In genomic region chr2:9002313-9002636, GRCh38 we compare ENCODE assay signal across 9 cellular contexts. TPM values are rescaled to one million over a fixed set of nuclear protein-coding genes. Genes with fewer than 3 reads are reported as not detected.
DNase-seq lines count a peak whose midpoint lies in the region; ATAC-seq and TF ChIP-seq lines count a peak whose summit lies in the region.
"Had no signal": no experiment of that assay in that cellular context is flagged by ENCODE, and none has a peak within 500 bp of the region (broad histone marks: within the 10 kb centered on the region; RNA-seq: fewer than 3 reads in every experiment).

No MANE protein-coding gene starts in this region.

- no peaks in the 10 kb centered on the region for H3K9me3 ChIP-seq in heart left ventricle
- no peaks in the 10 kb centered on the region for H3K9me3 ChIP-seq in breast epithelium
- H3K9me3 ChIP-seq in mesenchymal stem cell (ENCODE audit: control insufficient read depth, low read length): no peaks in the 10 kb centered on the region
- no peaks in the 10 kb centered on the region for H3K9me3 ChIP-seq in uterus

- no peak overlapping the region for H3K14ac ChIP-seq in mesenchymal stem cell (ENCODE audit: low read length in 2 of 2)

- no peak overlapping the region for H3K23ac ChIP-seq in mesenchymal stem cell (ENCODE audit: low read length in 2 of 2)

- WGBS in heart left ventricle, 4 donors: 40 to 55% (median 48%) methylated on average over 7 of the region's 7 CpGs
- WGBS in mesenchymal stem cell: 21% methylated on average over 7 of the region's 7 CpGs

- H2BK15ac ChIP-seq in mesenchymal stem cell (ENCODE audit: low read depth, poor library complexity, severe bottlenecking): no peak overlapping the region

- H2AK5ac ChIP-seq in mesenchymal stem cell (ENCODE audit: low read length, severe bottlenecking): no peak overlapping the region

- H2BK12ac ChIP-seq in mesenchymal stem cell (ENCODE audit: low read length in 2 of 2): no peak overlapping the region

- peak overlapping the region in 9 of 12 donors; percentile 69 to 89 (median 75) for H3K4me3 ChIP-seq in heart left ventricle
- H3K4me3 ChIP-seq in breast epithelium: peak overlapping the region in 1 of 3 donors; percentile 97
- H3K4me3 ChIP-seq in mesenchymal stem cell (ENCODE audit: insufficient read depth in 1 of 2, low read depth in 1 of 2, low read length in 2 of 2): peak overlapping the region in 1 of 2 experiments; percentile 91
- H3K4me3 ChIP-seq in uterus: peak overlapping the region; percentile 54 to 61

- intact Hi-C loops in heart left ventricle (cut with DNase I) (loop anchor here in 1 of 10 donors (10.0 kb wide), 1 partner anchor 167 kb away; the partner anchor contains the start of gene KIDINS220), Right ventricle myocardium superior (cut with DNase I) (no loop called here), breast epithelium (cut with DNase I; ENCODE audit: low total_unique reads) (no loop called here), uterus (cut with DNase I; ENCODE audit: low total_unique reads) (no loop called here)

- no peak overlapping the region for H4K91ac ChIP-seq in mesenchymal stem cell (ENCODE audit: low read length)

- no peaks in the 10 kb centered on the region for H3K36me3 ChIP-seq in heart left ventricle
- no peaks in the 10 kb centered on the region for H3K36me3 ChIP-seq in breast epithelium
- no peaks in the 10 kb centered on the region for H3K36me3 ChIP-seq in mesenchymal stem cell (ENCODE audit: control insufficient read depth in 1 of 2, insufficient read depth in 2 of 2, low read depth in 1 of 2, low read length in 2 of 2)
- no peaks in the 10 kb centered on the region for H3K36me3 ChIP-seq in uterus

- no peaks in the 10 kb centered on the region for H3K27me3 ChIP-seq in heart left ventricle
- H3K27me3 ChIP-seq in breast epithelium: no peaks in the 10 kb centered on the region
- H3K27me3 ChIP-seq in mesenchymal stem cell (ENCODE audit: control insufficient read depth in 1 of 2, insufficient read depth in 1 of 2, low read length in 2 of 2): no peaks in the 10 kb centered on the region
- H3K27me3 ChIP-seq in uterus: no peaks in the 10 kb centered on the region

- H3K18ac ChIP-seq in mesenchymal stem cell (ENCODE audit: low read depth in 1 of 2, low read length in 2 of 2): no peak overlapping the region

- ATAC-seq in heart left ventricle (no peak), Right ventricle myocardium superior (ENCODE audit: poor library complexity) (no peak)

- peak overlapping the region; percentile 85 for H3K4me2 ChIP-seq in mesenchymal stem cell (ENCODE audit: low read length, poor library complexity, severe bottlenecking)

- H2BK120ac ChIP-seq in mesenchymal stem cell (ENCODE audit: low read depth, low read length): no peak overlapping the region

- H2AFZ ChIP-seq in mesenchymal stem cell (ENCODE audit: low read depth, low read length): no peak overlapping the region

- no peak overlapping the region for H4K8ac ChIP-seq in mesenchymal stem cell (ENCODE audit: low read length)

- TF ChIP-seq POLR2A in heart left ventricle (IDR thresholded peaks at IDR 0.05) (no peak), breast epithelium (IDR thresholded peaks at IDR 0.05) (no peak), uterus (IDR thresholded peaks at IDR 0.05) (no peak)

- TF ChIP-seq CTCF in heart left ventricle (IDR thresholded peaks at IDR 0.05): no peak
- no peak for TF ChIP-seq CTCF in breast epithelium (IDR thresholded peaks at IDR 0.05)
- no peak for TF ChIP-seq CTCF in uterus (IDR thresholded peaks at IDR 0.05)

- DNase-seq in heart left ventricle (no peak), Right ventricle myocardium superior (no peak), breast epithelium (ENCODE audit: low spot score in 2 of 2) (no peak), mesenchymal stem cell (peak; percentile 17), uterus (no peak), SIG-M5 treated with dmso at 0.1 percent for 504 hours (lab: John Stamatoyannopoulos, UW; ENCODE audit: unreplicated experiment) (no peak)
- no peak for DNase-seq in effector CD8-positive, alpha-beta T cell (lab: John Stamatoyannopoulos, UW)
- DNase-seq in stimulated activated naive CD4-positive, alpha-beta T cell treated with Interleukin-2 at 50 U/mL for 16 hours (lab: John Stamatoyannopoulos, UW): no peak
- DNase-seq: NCI-H1694 had no signal

- H3K27ac ChIP-seq in heart left ventricle: no peak overlapping the region
- H3K27ac ChIP-seq in breast epithelium: peak overlapping the region; percentile 57 to 82
- no peak overlapping the region for H3K27ac ChIP-seq in mesenchymal stem cell (ENCODE audit: low read length, poor library complexity, severe bottlenecking)
- no peak overlapping the region for H3K27ac ChIP-seq in uterus

- H3K9ac ChIP-seq in mesenchymal stem cell (ENCODE audit: low read length): peak overlapping the region; percentile 79

- peaks cover 0 to 28% (median 5%) of the 10 kb centered on the region in 12 donors for H3K4me1 ChIP-seq in heart left ventricle
- H3K4me1 ChIP-seq in breast epithelium: no peaks in the 10 kb centered on the region
- H3K4me1 ChIP-seq in mesenchymal stem cell (ENCODE audit: control insufficient read depth, insufficient read depth, low read depth, low read length): no peaks in the 10 kb centered on the region
- H3K4me1 ChIP-seq in uterus: no peaks in the 10 kb centered on the region

- H2BK5ac ChIP-seq in mesenchymal stem cell (ENCODE audit: low read depth, low read length, poor library complexity, severe bottlenecking): no peak overlapping the region

- H3K79me1 ChIP-seq in mesenchymal stem cell (replicated peaks; ENCODE audit: low read length, poor library complexity, severe bottlenecking): peaks cover 8% of the 10 kb centered on the region

- H3K4ac ChIP-seq in mesenchymal stem cell (ENCODE audit: low read depth in 1 of 2, low read length in 2 of 2): no peak overlapping the region

RNA-seq across cellular contexts. Expression of gene MBOAT2, which starts 1.2 kb away (rescaled TPM):
- total RNA-seq in heart left ventricle (10 to 100 TPM; 12.9 to 34.9 (median 17.3) TPM), Right ventricle myocardium superior (13.2 TPM), breast epithelium (10 to 100 TPM in 2 of 3 donors, 1 to 10 TPM in 1; 6.4 to 41.0 (median 23.6) TPM), uterus (10 to 100 TPM; 20.0 to 83.0 (median 30.3) TPM)
- 10 to 100 TPM in 1 of 2 donors, 1 to 10 TPM in 1; 4.5 to 16.1 TPM for polyA plus RNA-seq in heart left ventricle
- polyA plus RNA-seq in mesenchymal stem cell (2013, experiment 1 of 2): 17.4 TPM
- 19.2 TPM for polyA plus RNA-seq in mesenchymal stem cell (2013, experiment 2 of 2)

Comparison
In these comparisons a context has a peak if more than half of its experiments do, and no peak if none do; other contexts are left out.
1. H3K27ac ChIP-seq: peak in breast epithelium (2 of 2); none in heart left ventricle (0 of 12), mesenchymal stem cell (single experiment) and uterus (0 of 2).